ENCODE assay signal across 26 cellular contexts in genomic region chr2:10128420-10128819, GRCh38.
A peak's percentile ranks its signal among the peaks of the same experiment; 100 is the strongest.
DNase-seq lines count a peak whose midpoint lies in the region; ATAC-seq and FAIRE-seq lines count a peak whose summit lies in the region.
"Had no signal": no experiment of that assay in that cellular context is flagged by ENCODE, and none has a peak within 500 bp of the region (broad histone marks: within the 10 kb centered on the region; RNA-seq: fewer than 3 reads in every experiment).

No MANE protein-coding gene starts in this region.

- peak overlapping the region; percentile 38 for H3K4me3 Mint-ChIP-seq in T-helper 1 cell treated with Interleukin-12 subunit alpha and Interleukin-12 subunit beta and Interleukin-4 antibody, amounts not matched to agents 30 μg/mL and 1 μg/mL, for 36 hours
- peak overlapping the region; percentile 1 for H3K4me3 Mint-ChIP-seq in stimulated activated naive CD8-positive, alpha-beta T cell treated with anti-CD3 and anti-CD28 coated beads, Interleukin-15, Interleukin-2, amounts not matched to agents 100 ng/mL and 50 ng/mL, for 24 hours
- H3K4me3 Mint-ChIP-seq in activated naive CD8-positive, alpha-beta T cell, result no peak overlapping the region

- no peaks in the 10 kb centered on the region for H3K9me3 Mint-ChIP-seq in T-helper 1 cell treated with Interleukin-12 subunit alpha and Interleukin-12 subunit beta and Interleukin-4 antibody, amounts not matched to agents 30 μg/mL and 1 μg/mL, for 36 hours
- H3K9me3 Mint-ChIP-seq in stimulated activated naive CD8-positive, alpha-beta T cell treated with anti-CD3 and anti-CD28 coated beads, Interleukin-15, Interleukin-2, amounts not matched to agents 100 ng/mL and 50 ng/mL, for 24 hours, result no peaks in the 10 kb centered on the region
- H3K9me3 Mint-ChIP-seq in activated naive CD8-positive, alpha-beta T cell (ENCODE audit: low read depth), result no peaks in the 10 kb centered on the region
- H3K9me3 Mint-ChIP-seq: CD4-positive, alpha-beta memory T cell had no signal

- peaks cover 59% of the 10 kb centered on the region for H3K36me3 Mint-ChIP-seq in T-helper 1 cell treated with Interleukin-12 subunit alpha and Interleukin-12 subunit beta and Interleukin-4 antibody, amounts not matched to agents 30 μg/mL and 1 μg/mL, for 36 hours (ENCODE audit: low read depth)
- peaks cover 95% of the 10 kb centered on the region for H3K36me3 Mint-ChIP-seq in stimulated activated naive CD8-positive, alpha-beta T cell treated with anti-CD3 and anti-CD28 coated beads, Interleukin-15, Interleukin-2, amounts not matched to agents 100 ng/mL and 50 ng/mL, for 24 hours (ENCODE audit: low read depth)
- H3K36me3 Mint-ChIP-seq in activated naive CD8-positive, alpha-beta T cell, result peaks cover 2% of the 10 kb centered on the region
- H3K36me3 Mint-ChIP-seq: CD4-positive, alpha-beta memory T cell had no signal

- peak overlapping the region; percentile 75 for H3K27ac Mint-ChIP-seq in T-helper 1 cell treated with Interleukin-12 subunit alpha and Interleukin-12 subunit beta and Interleukin-4 antibody, amounts not matched to agents 30 μg/mL and 1 μg/mL, for 36 hours
- peak overlapping the region; percentile 2 for H3K27ac Mint-ChIP-seq in stimulated activated naive CD8-positive, alpha-beta T cell treated with anti-CD3 and anti-CD28 coated beads, Interleukin-15, Interleukin-2, amounts not matched to agents 100 ng/mL and 50 ng/mL, for 24 hours
- H3K27ac Mint-ChIP-seq in activated naive CD8-positive, alpha-beta T cell, result peak overlapping the region; percentile 25

- no peaks in the 10 kb centered on the region for H3K27me3 Mint-ChIP-seq in T-helper 1 cell treated with Interleukin-12 subunit alpha and Interleukin-12 subunit beta and Interleukin-4 antibody, amounts not matched to agents 30 μg/mL and 1 μg/mL, for 36 hours (ENCODE audit: low read depth)
- no peaks in the 10 kb centered on the region for H3K27me3 Mint-ChIP-seq in stimulated activated naive CD8-positive, alpha-beta T cell treated with anti-CD3 and anti-CD28 coated beads, Interleukin-15, Interleukin-2, amounts not matched to agents 100 ng/mL and 50 ng/mL, for 24 hours
- peaks cover 4% of the 10 kb centered on the region for H3K27me3 Mint-ChIP-seq in activated naive CD8-positive, alpha-beta T cell

- peaks cover 59% of the 10 kb centered on the region for H3K4me1 Mint-ChIP-seq in T-helper 1 cell treated with Interleukin-12 subunit alpha and Interleukin-12 subunit beta and Interleukin-4 antibody, amounts not matched to agents 30 μg/mL and 1 μg/mL, for 36 hours (ENCODE audit: low read depth)
- H3K4me1 Mint-ChIP-seq in stimulated activated naive CD8-positive, alpha-beta T cell treated with anti-CD3 and anti-CD28 coated beads, Interleukin-15, Interleukin-2, amounts not matched to agents 100 ng/mL and 50 ng/mL, for 24 hours (ENCODE audit: low read depth), result peaks cover 55% of the 10 kb centered on the region
- peaks cover 10% of the 10 kb centered on the region for H3K4me1 Mint-ChIP-seq in activated naive CD8-positive, alpha-beta T cell (ENCODE audit: low read depth)

- ATAC-seq in stimulated activated naive CD8-positive, alpha-beta T cell treated with anti-CD3 and anti-CD28 coated beads, Interleukin-15, Interleukin-2, amounts not matched to agents 100 U/mL and 50 U/mL, for 24 hours, result no peak
- no peak for ATAC-seq in HG02973 (IDR thresholded peaks at IDR 0.05; ENCODE audit: unreplicated experiment)
- ATAC-seq: HepG2, psoas muscle had no signal

- DNase-seq in T-helper 1 cell (no peak), urothelium cell line (ENCODE audit: low spot score) (no peak), HCEC 1CT (no peak)
- no peak for DNase-seq in stimulated activated naive CD8-positive, alpha-beta T cell treated with anti-CD3 and anti-CD28 coated beads, Interleukin-15, Interleukin-2, amounts not matched to agents 100 U/mL and 50 U/mL, for 24 hours
- DNase-seq: activated CD4-positive, CD25-positive, alpha-beta regulatory T cell treated with anti-CD3 and anti-CD28 coated beads, Interleukin-2, amount 50 U/mL, for 72 hours; activated CD8-positive, alpha-beta memory T cell treated with anti-CD3 and anti-CD28 coated beads, Interleukin-2, amount 50 U/mL, for 4 hours; activated gamma-delta T cell; brain microvascular endothelial cell; CD4-positive, alpha-beta memory T cell; EL; GM23248; NCI-H1092 treated with DMSO at 0.1 percent for 48 hours; NCI-H1930; NCI-H524 treated with DMSO at 0.1 percent for 48 hours; NK-92 treated with Interleukin-12 subunit alpha and Interleukin-12 subunit beta, amount 100 ng/mL, for 24 hours; psoas muscle; SHP77; stimulated activated naive CD4-positive, alpha-beta T cell treated with Interleukin-2 at 50 U/mL for 16 hours had no signal

- FAIRE-seq in urothelium cell line (lab: Jason Lieb, UNC), result no peak
- FAIRE-seq: endothelial cell of umbilical vein, GM12892, TTC549 had no signal

Comparison
In these comparisons a context has a peak if more than half of its experiments do, and no peak if none do; other contexts are left out.
1. H3K27ac Mint-ChIP-seq: peak in every context shown above with its lines; median percentile 75 in T-helper 1 cell treated with Interleukin-12 subunit alpha and Interleukin-12 subunit beta and Interleukin-4 antibody, amounts not matched to agents 30 μg/mL and 1 μg/mL, for 36 hours; 25 in activated naive CD8-positive, alpha-beta T cell; 2 in stimulated activated naive CD8-positive, alpha-beta T cell treated with anti-CD3 and anti-CD28 coated beads, Interleukin-15, Interleukin-2, amounts not matched to agents 100 ng/mL and 50 ng/mL, for 24 hours.